In genomic region chr2:226910384-226910783, GRCh38 we compare ENCODE assay signal across 28 cellular contexts.
"Had no signal": no experiment of that assay in that cellular context is flagged by ENCODE, and none has a peak within 500 bp of the region (broad histone marks: within the 10 kb centered on the region; RNA-seq: fewer than 3 reads in every experiment).

No MANE protein-coding gene starts in this region.

- DNase-seq: activated CD4-positive, alpha-beta T cell treated with anti-CD3 and anti-CD28 coated beads for 48 hours; activated CD4-positive, alpha-beta T cell treated with anti-CD3 and anti-CD28 coated beads, Interleukin-2, amount 50 U/mL, for 4 hours; activated CD4-positive, CD25-positive, alpha-beta regulatory T cell treated with anti-CD3 and anti-CD28 coated beads, Interleukin-2, amount 50 U/mL, for 72 hours; activated CD8-positive, alpha-beta memory T cell treated with anti-CD3 and anti-CD28 coated beads, Interleukin-2, amount 10 ng/mL, durations not matched to agents 7 days and 5 days; activated effector memory CD4-positive, alpha-beta T cell treated with Interleukin-2 at 50 U/mL for 16 hours; activated naive CD4-positive, alpha-beta T cell; activated T-cell treated with anti-CD3 and anti-CD28 coated beads, Interleukin-2, amount 50 U/mL, for 24 hours; amniotic stem cell; MV-4-11; NCI-H1092 treated with DMSO at 0.1 percent for 48 hours; NCI-H1417 treated with DMSO at 0.1 percent for 48 hours; NCI-H1694; NCI-H2029; NCI-H2107; NCI-H2171 treated with DMSO at 0.1 percent for 48 hours; NCI-H226; NCI-H526 treated with DMSO at 0.1 percent for 48 hours; NCI-H82; PC-3; SHP77; T-helper 1 cell had no signal

- H3K27me3 ChIP-seq: cardiac muscle cell had no signal

- H3K27me3 Mint-ChIP-seq: activated CD8-positive, alpha-beta memory T cell treated with anti-CD3 and anti-CD28 coated beads, Interleukin-2, amount 10 ng/mL, durations not matched to agents 7 days and 5 days; activated naive CD4-positive, alpha-beta T cell treated with anti-CD3 and anti-CD28 coated beads, Interleukin-2, amount 50 U/mL, for 24 hours; activated T-cell treated with anti-CD3 and anti-CD28 coated beads, Interleukin-2, amount 50 U/mL, for 24 hours; brain had no signal

- ATAC-seq: activated CD8-positive, alpha-beta memory T cell treated with anti-CD3 and anti-CD28 coated beads, Interleukin-2, amount 10 ng/mL, durations not matched to agents 7 days and 5 days; PC-3 had no signal

- H3K9me3 Mint-ChIP-seq: activated naive CD4-positive, alpha-beta T cell treated with anti-CD3 and anti-CD28 coated beads, Interleukin-2, amount 50 U/mL, for 24 hours; activated T-cell treated with anti-CD3 and anti-CD28 coated beads, Interleukin-2, amount 50 U/mL, for 24 hours; activated T-helper 1 cell treated with anti-CD3 and anti-CD28 coated beads, Interleukin-12 subunit alpha, Interleukin-12 subunit beta, Interleukin-2, Interleukin-4 antibody, amounts not matched to agents 30 ng/mL and 10 ng/mL and 1 ng/mL, durations not matched to agents 14 hours and 24 hours and 36 hours; brain had no signal

- H3K4me3 Mint-ChIP-seq: activated CD8-positive, alpha-beta memory T cell treated with anti-CD3 and anti-CD28 coated beads, Interleukin-2, amount 10 ng/mL, durations not matched to agents 7 days and 5 days; activated naive CD4-positive, alpha-beta T cell treated with anti-CD3 and anti-CD28 coated beads, Interleukin-2, amount 50 U/mL, for 24 hours; activated T-cell treated with anti-CD3 and anti-CD28 coated beads, Interleukin-2, amount 50 U/mL, for 24 hours; activated T-helper 1 cell treated with anti-CD3 and anti-CD28 coated beads, Interleukin-12 subunit alpha, Interleukin-12 subunit beta, Interleukin-2, Interleukin-4 antibody, amounts not matched to agents 30 ng/mL and 10 ng/mL and 1 ng/mL, durations not matched to agents 14 hours and 24 hours and 36 hours had no signal

- H3K27ac ChIP-seq: cardiac muscle cell, KMS-11 had no signal

- H3K4me3 ChIP-seq: cardiac muscle cell had no signal

- H3K27ac Mint-ChIP-seq: activated CD8-positive, alpha-beta memory T cell treated with anti-CD3 and anti-CD28 coated beads, Interleukin-2, amount 10 ng/mL, durations not matched to agents 7 days and 5 days; activated naive CD4-positive, alpha-beta T cell treated with anti-CD3 and anti-CD28 coated beads, Interleukin-2, amount 50 U/mL, for 24 hours; activated T-cell treated with anti-CD3 and anti-CD28 coated beads, Interleukin-2, amount 50 U/mL, for 24 hours; activated T-helper 1 cell treated with anti-CD3 and anti-CD28 coated beads, Interleukin-12 subunit alpha, Interleukin-12 subunit beta, Interleukin-2, Interleukin-4 antibody, amounts not matched to agents 30 ng/mL and 10 ng/mL and 1 ng/mL, durations not matched to agents 14 hours and 24 hours and 36 hours had no signal

- FAIRE-seq: astrocyte, RCC 7860 had no signal

- H3K4me2 ChIP-seq: KMS-11 had no signal
